In the genomic region with DNA sequence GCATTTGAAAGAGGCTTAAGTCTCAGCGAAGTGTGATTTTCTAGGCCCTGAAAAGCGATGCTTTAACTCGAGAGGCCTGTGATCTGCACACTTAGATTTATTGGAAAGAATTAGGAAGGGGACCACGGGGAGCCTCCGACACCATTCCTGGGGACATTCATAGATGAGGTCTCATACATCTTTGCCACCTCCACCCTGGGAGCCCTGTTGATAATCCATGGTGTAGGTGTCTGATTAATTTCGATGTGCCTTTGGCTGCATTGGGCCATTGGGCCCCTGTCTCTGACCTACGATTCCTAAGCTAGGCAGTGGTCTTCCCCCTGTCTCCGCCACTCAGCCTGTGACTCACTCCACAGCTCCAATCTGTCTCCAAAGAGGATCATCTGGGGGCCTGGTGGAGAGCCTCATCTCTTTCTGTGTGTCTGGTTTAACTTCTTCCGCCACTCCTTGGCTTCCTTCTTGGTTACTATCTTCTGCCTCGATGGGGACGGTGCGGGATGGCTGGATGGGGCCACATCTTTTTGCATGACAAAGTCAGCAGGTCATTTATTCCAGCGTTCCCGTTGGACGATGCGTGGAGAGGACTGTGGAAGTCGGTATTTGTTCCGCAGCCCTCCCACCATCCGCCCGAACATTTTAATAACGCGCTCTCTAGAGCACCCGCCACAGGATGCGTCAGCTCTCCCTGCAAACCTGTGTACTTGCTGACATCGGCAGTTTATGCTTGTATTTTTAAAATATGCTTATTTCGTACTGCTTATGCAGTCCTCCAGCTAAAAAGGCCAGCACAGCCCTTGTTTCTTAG, we compare ENCODE assay signal across 18 cellular contexts.
"Had no signal": no experiment of that assay in that cellular context is flagged by ENCODE, and none has a peak within 500 bp of the region (broad histone marks: within the 10 kb centered on the region; RNA-seq: fewer than 3 reads in every experiment).

No MANE protein-coding gene starts in this region.

- H3K9ac ChIP-seq: neural progenitor cell had no signal

- H2AFZ ChIP-seq: neural progenitor cell had no signal

- DNase-seq: activated CD4-positive, CD25-positive, alpha-beta regulatory T cell treated with anti-CD3 and anti-CD28 coated beads, Interleukin-2, amount 50 U/mL, for 72 hours; activated naive CD4-positive, alpha-beta T cell; activated naive CD8-positive, alpha-beta T cell treated with anti-CD3 and anti-CD28 coated beads, Interleukin-2, amount 10 ng/mL, durations not matched to agents 7 days and 5 days; activated T-cell treated with anti-CD3 and anti-CD28 coated beads for 4 hours; cerebellar nuclear complex; effector memory CD8-positive, alpha-beta T cell; foreskin melanocyte; head of caudate nucleus; left colon; stimulated activated CD4-positive, alpha-beta T cell treated with anti-CD3 and anti-CD28 coated beads, Interleukin-15, amount 100 ng/mL, for 24 hours; stimulated activated CD4-positive, alpha-beta T cell treated with anti-CD3 and anti-CD28 coated beads, Interleukin-4, amount 100 ng/mL, for 1 hour; stimulated activated naive CD4-positive, alpha-beta T cell treated with Interleukin-2 at 50 U/mL for 16 hours; SW 1271; upper lobe of right lung had no signal

- ATAC-seq: effector memory CD8-positive, alpha-beta T cell; upper lobe of right lung had no signal

- H3K4me2 ChIP-seq: neural progenitor cell had no signal

- H3K9me3 ChIP-seq: pancreas, suprapubic skin, upper lobe of right lung had no signal

- H3K4me3 ChIP-seq: lung, neural progenitor cell, upper lobe of right lung had no signal

- H3K27me3 ChIP-seq: pancreas had no signal

- H3K27ac ChIP-seq: neural progenitor cell, pancreas, suprapubic skin, upper lobe of right lung had no signal

- H3K36me3 ChIP-seq: neural progenitor cell, pancreas, suprapubic skin, upper lobe of right lung had no signal
